Comparison of ENCODE assay signal across 18 cellular contexts in the genomic region with DNA sequence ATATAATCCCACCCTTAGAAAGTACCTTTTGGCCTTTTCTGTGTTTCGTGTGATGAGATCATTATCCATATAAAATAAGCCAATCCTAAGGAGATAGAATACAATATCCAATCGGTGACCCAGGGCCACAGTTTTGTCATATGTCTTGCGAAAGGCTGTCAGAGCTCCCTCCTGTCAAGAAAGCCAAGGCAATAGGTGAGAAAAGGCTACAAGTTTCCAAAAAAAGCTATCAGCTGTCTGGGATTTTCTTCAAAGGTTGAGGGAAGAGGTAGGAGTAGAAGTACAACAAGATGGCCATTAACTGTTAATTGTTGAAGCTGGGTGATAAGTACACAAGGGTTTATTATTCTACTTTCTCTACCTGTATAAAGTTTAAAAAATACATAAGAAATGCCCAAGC. TPM values are rescaled to one million over a fixed set of nuclear protein-coding genes. Genes with fewer than 3 reads are reported as not detected.
A peak's percentile ranks its signal among the peaks of the same experiment; 100 is the strongest.
DNase-seq lines count a peak whose midpoint lies in the region; ATAC-seq and TF ChIP-seq lines count a peak whose summit lies in the region.
"Had no signal": no experiment of that assay in that cellular context is flagged by ENCODE, and none has a peak within 500 bp of the region (broad histone marks: within the 10 kb centered on the region; RNA-seq: fewer than 3 reads in every experiment).

No MANE protein-coding gene starts in this region.

- no peak for ATAC-seq in DND-41 (ENCODE audit: insufficient read depth, low read depth)
- ATAC-seq in naive thymus-derived CD8-positive, alpha-beta T cell: no peak

- no peak overlapping the region for H3K4me3 Mint-ChIP-seq in activated CD4-positive, alpha-beta memory T cell treated with anti-CD3 and anti-CD28 coated beads for 36 hours
- no peak overlapping the region for H3K4me3 Mint-ChIP-seq in activated CD4-positive, alpha-beta memory T cell treated with anti-CD3 and anti-CD28 coated beads, Interleukin-2, amount 10 ng/mL, durations not matched to agents 7 days and 5 days
- no peak overlapping the region for H3K4me3 Mint-ChIP-seq in activated naive CD8-positive, alpha-beta T cell treated with anti-CD3 and anti-CD28 coated beads for 36 hours
- no peak overlapping the region for H3K4me3 Mint-ChIP-seq in naive thymus-derived CD8-positive, alpha-beta T cell
- H3K4me3 Mint-ChIP-seq: CD14-positive monocyte had no signal

- POLR2A ChIA-PET in activated CD4-positive, alpha-beta memory T cell treated with anti-CD3 and anti-CD28 coated beads for 36 hours (lab: Charles Lee): interaction anchor here (1.9 kb wide), 1 partner anchor 11 kb away, joined by 7 read pairs; no protein-coding TSS in a partner anchor
- POLR2A ChIA-PET in activated CD4-positive, alpha-beta memory T cell treated with anti-CD3 and anti-CD28 coated beads, Interleukin-2, amount 10 ng/mL, durations not matched to agents 7 days and 5 days (lab: Charles Lee): interaction anchor here (1.0 to 1.6 kb wide), 4 partner anchors 11 to 51 kb away, joined by 3 to 4 read pairs (median 3); no protein-coding TSS in a partner anchor
- POLR2A ChIA-PET in naive thymus-derived CD8-positive, alpha-beta T cell (lab: Charles Lee): no interaction called here

- no peaks in the 10 kb centered on the region for H3K27me3 Mint-ChIP-seq in activated CD4-positive, alpha-beta memory T cell treated with anti-CD3 and anti-CD28 coated beads for 36 hours
- no peaks in the 10 kb centered on the region for H3K27me3 Mint-ChIP-seq in activated CD4-positive, alpha-beta memory T cell treated with anti-CD3 and anti-CD28 coated beads, Interleukin-2, amount 10 ng/mL, durations not matched to agents 7 days and 5 days
- no peaks in the 10 kb centered on the region for H3K27me3 Mint-ChIP-seq in activated naive CD8-positive, alpha-beta T cell treated with anti-CD3 and anti-CD28 coated beads for 36 hours
- no peaks in the 10 kb centered on the region for H3K27me3 Mint-ChIP-seq in naive thymus-derived CD8-positive, alpha-beta T cell

- peaks cover 68% of the 10 kb centered on the region for H3K79me2 ChIP-seq in DND-41 (ENCODE audit: insufficient read depth, low read length)

- TF ChIP-seq CTCF in DND-41 (IDR thresholded peaks at IDR 0.05; ENCODE audit: borderline replicate concordance, extremely low read depth, low read length, poor library complexity, severe bottlenecking) (no peak), foreskin fibroblast (IDR thresholded peaks at IDR 0.05; ENCODE audit: low read depth, low read length) (no peak), breast epithelium (IDR thresholded peaks at IDR 0.05) (no peak)

- H4K20me1 ChIP-seq in DND-41 (ENCODE audit: insufficient read depth, low read length): peaks cover 37% of the 10 kb centered on the region

- no peak for TF ChIP-seq POLR2A in breast epithelium (IDR thresholded peaks at IDR 0.05)

- H3K36me3 Mint-ChIP-seq in activated CD4-positive, alpha-beta memory T cell treated with anti-CD3 and anti-CD28 coated beads for 36 hours: peaks cover 46% of the 10 kb centered on the region
- H3K36me3 Mint-ChIP-seq in activated CD4-positive, alpha-beta memory T cell treated with anti-CD3 and anti-CD28 coated beads, Interleukin-2, amount 10 ng/mL, durations not matched to agents 7 days and 5 days (ENCODE audit: low read depth): peaks cover 67% of the 10 kb centered on the region
- H3K36me3 Mint-ChIP-seq in activated naive CD8-positive, alpha-beta T cell treated with anti-CD3 and anti-CD28 coated beads for 36 hours: peaks cover 37% of the 10 kb centered on the region
- H3K36me3 Mint-ChIP-seq in naive thymus-derived CD8-positive, alpha-beta T cell: peaks cover 11 to 53% (median 13%) of the 10 kb centered on the region in 3 donors

- H3K4me3 ChIP-seq in DND-41 (ENCODE audit: low read depth in 1 of 2, low read length in 2 of 2) (no peak overlapping the region), foreskin fibroblast (ENCODE audit: low read depth in 1 of 2, low read length in 2 of 2) (no peak overlapping the region), breast epithelium (no peak overlapping the region)

- H3K9me3 ChIP-seq in DND-41 (ENCODE audit: insufficient read depth, low read length, severe bottlenecking): no peaks in the 10 kb centered on the region
- no peaks in the 10 kb centered on the region for H3K9me3 ChIP-seq in breast epithelium

- peak overlapping the region; percentile 18 for H3K27ac Mint-ChIP-seq in activated CD4-positive, alpha-beta memory T cell treated with anti-CD3 and anti-CD28 coated beads for 36 hours
- no peak overlapping the region for H3K27ac Mint-ChIP-seq in activated CD4-positive, alpha-beta memory T cell treated with anti-CD3 and anti-CD28 coated beads, Interleukin-2, amount 10 ng/mL, durations not matched to agents 7 days and 5 days
- H3K27ac Mint-ChIP-seq in activated naive CD8-positive, alpha-beta T cell treated with anti-CD3 and anti-CD28 coated beads for 36 hours: peak overlapping the region; percentile 66
- H3K27ac Mint-ChIP-seq in naive thymus-derived CD8-positive, alpha-beta T cell: peak overlapping the region in 8 of 10 donors; percentile 12 to 79 (median 44)

- no peaks in the 10 kb centered on the region for H3K27me3 ChIP-seq in DND-41 (ENCODE audit: insufficient read depth, low read length, poor library complexity)
- H3K27me3 ChIP-seq in breast epithelium: no peaks in the 10 kb centered on the region

- H3K9me3 Mint-ChIP-seq in activated CD4-positive, alpha-beta memory T cell treated with anti-CD3 and anti-CD28 coated beads for 36 hours: no peaks in the 10 kb centered on the region
- H3K9me3 Mint-ChIP-seq in activated CD4-positive, alpha-beta memory T cell treated with anti-CD3 and anti-CD28 coated beads, Interleukin-2, amount 10 ng/mL, durations not matched to agents 7 days and 5 days: no peaks in the 10 kb centered on the region
- no peaks in the 10 kb centered on the region for H3K9me3 Mint-ChIP-seq in activated naive CD8-positive, alpha-beta T cell treated with anti-CD3 and anti-CD28 coated beads for 36 hours
- H3K9me3 Mint-ChIP-seq in naive thymus-derived CD8-positive, alpha-beta T cell: no peaks in the 10 kb centered on the region

- H3K4me2 ChIP-seq in DND-41 (ENCODE audit: insufficient read depth, low read length): peak overlapping the region; percentile 16; the same call in 1 of the 2 replicates

- H3K4me1 Mint-ChIP-seq in activated CD4-positive, alpha-beta memory T cell treated with anti-CD3 and anti-CD28 coated beads for 36 hours (ENCODE audit: low read depth): peaks cover 37% of the 10 kb centered on the region
- H3K4me1 Mint-ChIP-seq in activated CD4-positive, alpha-beta memory T cell treated with anti-CD3 and anti-CD28 coated beads, Interleukin-2, amount 10 ng/mL, durations not matched to agents 7 days and 5 days: peaks cover 49% of the 10 kb centered on the region
- H3K4me1 Mint-ChIP-seq in activated naive CD8-positive, alpha-beta T cell treated with anti-CD3 and anti-CD28 coated beads for 36 hours: peaks cover 45% of the 10 kb centered on the region
- H3K4me1 Mint-ChIP-seq in naive thymus-derived CD8-positive, alpha-beta T cell: peaks cover 25 to 56% (median 51%) of the 10 kb centered on the region in 4 donors

- CTCF ChIA-PET in activated CD4-positive, alpha-beta memory T cell treated with anti-CD3 and anti-CD28 coated beads for 36 hours (lab: Charles Lee): interaction anchor here (1.0 to 1.5 kb wide), 4 partner anchors 10 to 201 kb away, joined by 3 to 4 read pairs (median 4); partner anchors contain the start of gene C3orf49
- CTCF ChIA-PET in activated CD4-positive, alpha-beta memory T cell treated with anti-CD3 and anti-CD28 coated beads, Interleukin-2, amount 10 ng/mL, durations not matched to agents 7 days and 5 days (lab: Charles Lee): interaction anchor here (1.0 kb wide), 1 partner anchor 25 kb away, joined by 3 read pairs; no protein-coding TSS in a partner anchor

- H3K27ac ChIP-seq in DND-41 (ENCODE audit: low read length) (no peak overlapping the region), breast epithelium (no peak overlapping the region)
- H3K27ac ChIP-seq: RWPE1 had no signal

- H3K4me1 ChIP-seq in DND-41 (ENCODE audit: insufficient read depth, low read length) (peaks cover 31% of the 10 kb centered on the region), breast epithelium (peaks cover 0 to 14% of the 10 kb centered on the region in 2 donors)

- H2AFZ ChIP-seq in DND-41 (ENCODE audit: low read depth, low read length): no peak overlapping the region

- H3K36me3 ChIP-seq in DND-41 (ENCODE audit: insufficient read depth, low read length): peaks cover 84% of the 10 kb centered on the region
- H3K36me3 ChIP-seq in breast epithelium: peaks cover 9% of the 10 kb centered on the region

- H3K9ac ChIP-seq in DND-41 (ENCODE audit: low read depth, low read length): no peak overlapping the region

- DNase-seq in activated CD4-positive, alpha-beta memory T cell treated with anti-CD3 and anti-CD28 coated beads for 36 hours: no peak
- no peak for DNase-seq in activated CD4-positive, alpha-beta memory T cell treated with anti-CD3 and anti-CD28 coated beads, Interleukin-2, amount 10 ng/mL, durations not matched to agents 7 days and 5 days
- no peak for DNase-seq in DND-41
- DNase-seq in activated naive CD8-positive, alpha-beta T cell treated with anti-CD3 and anti-CD28 coated beads for 36 hours: no peak
- no peak for DNase-seq in naive thymus-derived CD8-positive, alpha-beta T cell
- DNase-seq in NCI-H526 (lab: John Stamatoyannopoulos, UW): no peak
- DNase-seq in foreskin fibroblast: no peak
- no peak for DNase-seq in breast epithelium (ENCODE audit: low spot score in 2 of 2)
- DNase-seq: Calu3; IMR-90; Kasumi-1; NCI-H1048; NCI-H146; NCI-H345; NCI-H69; NK-92 treated with Interleukin-12 subunit alpha and Interleukin-12 subunit beta, amount 100 ng/mL, for 24 hours had no signal

- intact Hi-C loops in activated CD4-positive, alpha-beta memory T cell treated with anti-CD3 and anti-CD28 coated beads for 36 hours (cut with micrococcal nuclease): no loop called here
- intact Hi-C loops in breast epithelium (cut with DNase I; ENCODE audit: low total_unique reads): no loop called here

RNA-seq across cellular contexts. Expression of gene PSMD6, which starts 4.0 kb away (rescaled TPM):
- 100 to 1,000 TPM; 104 to 109 TPM for total RNA-seq in activated CD4-positive, alpha-beta memory T cell treated with anti-CD3 and anti-CD28 coated beads for 36 hours
- 10 to 100 TPM; 82.1 to 82.9 TPM for total RNA-seq in activated CD4-positive, alpha-beta memory T cell treated with anti-CD3 and anti-CD28 coated beads, Interleukin-2, amount 10 ng/mL, durations not matched to agents 7 days and 5 days
- 100 to 1,000 TPM; 130 to 132 TPM for total RNA-seq in activated naive CD8-positive, alpha-beta T cell treated with anti-CD3 and anti-CD28 coated beads for 36 hours
- 10 to 100 TPM; 76.8 to 82.9 TPM for total RNA-seq in naive thymus-derived CD8-positive, alpha-beta T cell
- 100 to 1,000 TPM; 107 to 114 (median 110) TPM for polyA plus RNA-seq in naive thymus-derived CD8-positive, alpha-beta T cell
- 10 to 100 TPM; 60.9 to 74.7 (median 69.8) TPM for total RNA-seq in breast epithelium
